Comparison of ENCODE assay signal across 7 cellular contexts in genomic region chrX:104913348-104913747, GRCh38.
A peak's percentile ranks its signal among the peaks of the same experiment; 100 is the strongest.
DNase-seq lines count a peak whose midpoint lies in the region; TF ChIP-seq lines count a peak whose summit lies in the region.

No MANE protein-coding gene starts in this region.

- H2AFZ ChIP-seq in OCI-LY3 (ENCODE audit: low read depth, low read length): no peak overlapping the region; the same call in 1 of the 2 replicates

- no peak overlapping the region for H3K4me2 ChIP-seq in OCI-LY3 (ENCODE audit: low read length)

- no peaks in the 10 kb centered on the region for H4K20me1 ChIP-seq in OCI-LY3 (ENCODE audit: insufficient read depth, low read length)

- no peaks in the 10 kb centered on the region for H3K36me3 ChIP-seq in OCI-LY3 (replicated peaks; ENCODE audit: low read depth, low read length)

- no peaks in the 10 kb centered on the region for H3K79me2 ChIP-seq in OCI-LY3 (ENCODE audit: low read length)

- DNase-seq in H4 (ENCODE audit: low spot score) (peak; percentile 21), epithelial cell of esophagus (ENCODE audit: low read depth) (peak; percentile 9), renal cortical epithelial cell (ENCODE audit: low read depth) (peak; percentile 21), pons (ENCODE audit: low spot score) (no peak), GM20000 (ENCODE audit: low spot score) (no peak), superior temporal gyrus (ENCODE audit: extremely low spot score) (no peak)

- no peaks in the 10 kb centered on the region for H3K4me1 ChIP-seq in OCI-LY3 (ENCODE audit: low read length)

- H3K27me3 ChIP-seq in OCI-LY3 (ENCODE audit: low read depth, low read length): no peaks in the 10 kb centered on the region

- H3K9me3 ChIP-seq in OCI-LY3 (ENCODE audit: insufficient read depth, low read length): no peaks in the 10 kb centered on the region

- no peak overlapping the region for H3K27ac ChIP-seq in OCI-LY3 (ENCODE audit: low read length)

- H3K4me3 ChIP-seq in OCI-LY3 (ENCODE audit: low read length) (no peak overlapping the region), epithelial cell of esophagus (ENCODE audit: low read length) (no peak overlapping the region)

- no peak overlapping the region for H3K9ac ChIP-seq in OCI-LY3 (ENCODE audit: low read length)

- peak; percentile 54 for TF ChIP-seq CTCF in OCI-LY3 (IDR thresholded peaks at IDR 0.05; ENCODE audit: low read depth, low read length)
- TF ChIP-seq CTCF in epithelial cell of esophagus (IDR thresholded peaks at IDR 0.05; ENCODE audit: insufficient read depth, low read depth, low read length, missing control alignments): peak; percentile 56
- no peak for TF ChIP-seq CTCF in GM20000 (IDR thresholded peaks at IDR 0.05; ENCODE audit: extremely low read depth, missing control alignments)

Comparison
In these comparisons a context has a peak if more than half of its experiments do, and no peak if none do; other contexts are left out.
1. DNase-seq: peak in H4 (single experiment), epithelial cell of esophagus (single experiment) and renal cortical epithelial cell (single experiment); none in pons (single experiment), GM20000 (single experiment) and superior temporal gyrus (single experiment).